25 cellular contexts compared by ENCODE assay signal in the genomic region with DNA sequence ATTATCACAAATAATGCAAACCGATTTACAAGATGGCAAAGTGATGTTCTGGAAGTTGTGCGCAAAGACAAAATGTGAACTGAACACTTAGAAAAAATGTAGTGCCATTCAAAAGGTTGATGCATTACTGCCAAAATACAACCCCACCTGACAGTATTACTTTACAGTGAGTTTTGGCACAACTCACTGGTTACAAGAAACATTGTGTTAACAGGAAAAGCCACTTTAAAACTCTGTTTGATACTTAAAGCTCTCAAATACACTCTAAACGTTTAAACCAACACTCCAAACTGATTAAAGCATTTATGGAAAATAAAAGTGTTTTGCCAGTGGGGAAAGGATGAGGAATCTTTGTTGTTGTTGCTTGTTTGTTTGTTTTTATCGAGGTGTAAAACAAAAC.
"Had no signal": no experiment of that assay in that cellular context is flagged by ENCODE, and none has a peak within 500 bp of the region (broad histone marks: within the 10 kb centered on the region; RNA-seq: fewer than 3 reads in every experiment).

No MANE protein-coding gene starts in this region.

- DNase-seq: dermis blood vessel endothelial cell; effector memory CD4-positive, alpha-beta T cell; foreskin keratinocyte; heart left ventricle; kidney; mammary epithelial cell; mesendoderm; midbrain; naive thymus-derived CD8-positive, alpha-beta T cell; nephron progenitor cell; nucleus accumbens; psoas muscle; right cardiac atrium; sigmoid colon; stimulated activated CD4-positive, alpha-beta T cell treated with anti-CD3 and anti-CD28 coated beads, Interleukin-2, amount 100 ng/mL, for 24 hours; stimulated activated CD4-positive, alpha-beta T cell treated with anti-CD3 and anti-CD28 coated beads, Interleukin-4, amount 100 ng/mL, for 24 hours; stimulated activated naive CD4-positive, alpha-beta T cell treated with Interleukin-2 at 50 U/mL for 16 hours; stomach; thyroid gland; trophoblast cell had no signal

- H3K27ac ChIP-seq: esophagus muscularis mucosa, foreskin keratinocyte, gastroesophageal sphincter, heart left ventricle, hepatocyte, psoas muscle, sigmoid colon, stomach, thyroid gland had no signal

- H3K9me3 ChIP-seq: esophagus muscularis mucosa, gastroesophageal sphincter, heart left ventricle, psoas muscle, sigmoid colon, stomach, thyroid gland had no signal

- H3K4me3 ChIP-seq: esophagus muscularis mucosa, gastroesophageal sphincter, heart left ventricle, hepatocyte, psoas muscle, sigmoid colon, stomach, thyroid gland had no signal

- ATAC-seq: foreskin keratinocyte; gastroesophageal sphincter; heart left ventricle; left lobe of liver; naive thymus-derived CD8-positive, alpha-beta T cell; psoas muscle; right cardiac atrium; stimulated activated effector memory CD8-positive, alpha-beta T cell treated with anti-CD3 and anti-CD28 coated beads, Interleukin-12 subunit alpha, Interleukin-12 subunit beta, amount 100 ng/mL, for 72 hours had no signal

- H3K36me3 ChIP-seq: esophagus muscularis mucosa, gastroesophageal sphincter, heart left ventricle, sigmoid colon, stomach, thyroid gland had no signal

- H3K4me1 ChIP-seq: esophagus muscularis mucosa, foreskin keratinocyte, gastroesophageal sphincter, heart left ventricle, psoas muscle, sigmoid colon, stomach, thyroid gland had no signal

- H3K27me3 ChIP-seq: esophagus muscularis mucosa, foreskin keratinocyte, gastroesophageal sphincter, heart left ventricle, hepatocyte, sigmoid colon, stomach, thyroid gland had no signal
